Comparison of ENCODE assay signal across 11 cellular contexts in genomic region chr14:74932936-74933335, GRCh38. TPM values are rescaled to one million over a fixed set of nuclear protein-coding genes. Genes with fewer than 3 reads are reported as not detected.
"Had no signal": no experiment of that assay in that cellular context is flagged by ENCODE, and none has a peak within 500 bp of the region (broad histone marks: within the 10 kb centered on the region; RNA-seq: fewer than 3 reads in every experiment).

No MANE protein-coding gene starts in this region.

RNA-seq across cellular contexts. Expression of gene RPS6KL1, which starts 9.9 kb away (rescaled TPM):
- total RNA-seq: smooth muscle cell had no signal

RNA-seq across cellular contexts. Expression of gene PROX2, which starts 57.0 kb away (rescaled TPM):
- total RNA-seq: activated CD4-positive, alpha-beta T cell treated with anti-CD3 and anti-CD28 coated beads, Interleukin-2, amount 10 ng/mL, durations not matched to agents 24 days and 14 days; activated T-helper 1 cell treated with anti-CD3 and anti-CD28 coated beads, Interleukin-12 subunit alpha, Interleukin-12 subunit beta, Interleukin-2, Interleukin-4 antibody, amounts not matched to agents 30 ng/mL and 10 ng/mL and 1 ng/mL, durations not matched to agents 14 hours and 24 hours and 36 hours; ascending aorta; chondrocyte; esophagus mucosa; foreskin keratinocyte; glomerular endothelial cell; mesenteric fat pad; ovary; progenitor cell of endocrine pancreas; smooth muscle cell had no signal
